ENCODE assay signal across 8 cellular contexts in the genomic region with DNA sequence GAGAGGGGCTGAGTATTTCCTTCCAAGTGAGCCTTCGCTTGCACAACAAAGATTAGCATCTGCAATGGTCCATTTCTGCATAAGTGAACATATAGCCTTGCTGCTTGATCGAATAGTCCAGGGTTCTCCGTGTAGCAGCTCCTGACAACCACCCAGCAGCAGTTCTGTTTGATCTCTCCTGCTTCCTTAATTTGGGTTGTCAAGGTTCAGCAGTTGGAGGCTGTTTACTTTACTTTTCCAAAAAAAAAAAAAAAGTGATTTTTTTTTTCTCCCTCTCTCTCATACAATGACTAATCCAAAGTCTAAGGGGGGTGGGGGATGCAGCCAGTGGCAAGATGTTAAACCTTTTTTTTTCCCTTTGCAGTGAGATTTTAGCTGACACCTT. TPM values are rescaled to one million over a fixed set of nuclear protein-coding genes. Genes with fewer than 3 reads are reported as not detected.
A peak's percentile ranks its signal among the peaks of the same experiment; 100 is the strongest.
DNase-seq lines count a peak whose midpoint lies in the region; ATAC-seq and TF ChIP-seq lines count a peak whose summit lies in the region.

No MANE protein-coding gene starts in this region.

- no peaks in the 10 kb centered on the region for H3K9me3 Mint-ChIP-seq in immature natural killer cell

- H3K4me1 ChIP-seq in cardiac muscle cell (ENCODE audit: low read depth), result peaks cover 40% of the 10 kb centered on the region

- DNase-seq in cardiac muscle cell (ENCODE audit: low read depth in 1 of 2, low spot score in 1 of 2) (peak; percentile 13 to 46), Right ventricle myocardium superior (no peak), SKM-1 (lab: John Stamatoyannopoulos, UW; ENCODE audit: unreplicated experiment) (peak; percentile 32), immature natural killer cell (no peak), stromal cell of bone marrow (ENCODE audit: low read depth) (peak; percentile 49), GM20000 (ENCODE audit: low spot score) (no peak), germinal center (ENCODE audit: low spot score) (no peak)

- ATAC-seq in Right ventricle myocardium superior (ENCODE audit: poor library complexity) (no peak), HG02938 (IDR thresholded peaks at IDR 0.05; ENCODE audit: unreplicated experiment) (no peak)

- H3K27ac ChIP-seq in cardiac muscle cell, result peak overlapping the region; percentile 97

- peak overlapping the region; percentile 6 to 65 (median 34) for H3K4me3 Mint-ChIP-seq in immature natural killer cell

- peaks cover 3 to 12% (median 4%) of the 10 kb centered on the region in 3 donors for H3K36me3 Mint-ChIP-seq in immature natural killer cell

- TF ChIP-seq CTCF in cardiac muscle cell (IDR thresholded peaks at IDR 0.05; ENCODE audit: low read depth, low read length) (no peak), GM20000 (IDR thresholded peaks at IDR 0.05; ENCODE audit: extremely low read depth, missing control alignments) (no peak)

- H3K9me3 ChIP-seq in cardiac muscle cell (ENCODE audit: low read depth), result no peaks in the 10 kb centered on the region

- no peaks in the 10 kb centered on the region for H3K27me3 ChIP-seq in cardiac muscle cell

- peaks cover 20 to 41% of the 10 kb centered on the region in 2 donors for H3K4me1 Mint-ChIP-seq in immature natural killer cell

- no peak overlapping the region for H3K27ac Mint-ChIP-seq in immature natural killer cell

- peaks cover 12 to 29% (median 23%) of the 10 kb centered on the region in 3 donors for H3K27me3 Mint-ChIP-seq in immature natural killer cell (ENCODE audit: low read depth in 3 of 3)

- peak overlapping the region; percentile 67 for H3K4me3 ChIP-seq in cardiac muscle cell

- intact Hi-C loops in Right ventricle myocardium superior (cut with DNase I), result loop anchor here (10.0 kb wide), 2 partner anchors 335 to 555 kb away; no protein-coding TSS in a partner anchor

- H3K36me3 ChIP-seq in cardiac muscle cell, result no peaks in the 10 kb centered on the region

RNA-seq across cellular contexts. Expression of gene FOXP1, which starts 3.6 kb away (rescaled TPM):
- 115 and 132 TPM in 2 replicates for total RNA-seq in cardiac muscle cell
- polyA plus RNA-seq in cardiac muscle cell, result 121 and 149 TPM in 2 replicates
- total RNA-seq in Right ventricle myocardium superior, result 36.3 TPM
- polyA plus RNA-seq in immature natural killer cell, result 100 to 1,000 TPM in 1 of 3 donors, 10 to 100 TPM in 2; 68.2 to 133 (median 84.0) TPM

Comparison
In these comparisons a context has a peak if more than half of its experiments do, and no peak if none do; other contexts are left out.
1. DNase-seq: peak in cardiac muscle cell (2 of 2), SKM-1 (single experiment) and stromal cell of bone marrow (single experiment); none in Right ventricle myocardium superior (single experiment), immature natural killer cell (0 of 3), GM20000 (single experiment) and germinal center (single experiment).